8 cellular contexts compared by ENCODE assay signal in genomic region chr9:109182940-109183798, GRCh38. TPM values are rescaled to one million over a fixed set of nuclear protein-coding genes. Genes with fewer than 3 reads are reported as not detected.
DNase-seq lines count a peak whose midpoint lies in the region; ATAC-seq and TF ChIP-seq lines count a peak whose summit lies in the region.

No MANE protein-coding gene starts in this region.

- intact Hi-C loops in PC-3 (cut with micrococcal nuclease) = loop anchor here (2.0 to 10.0 kb wide), 2 partner anchors 72 to 138 kb away; partner anchors contain the start of gene EPB41L4B
- intact Hi-C loops in tibial artery (cut with DNase I; ENCODE audit: low total_unique reads) = no loop called here

- H3K9ac ChIP-seq in PC-3 (ENCODE audit: low read length) = no peak overlapping the region

- no peaks in the 10 kb centered on the region for H3K36me3 ChIP-seq in PC-3 (ENCODE audit: low read depth, low read length)
- H3K36me3 ChIP-seq in tibial artery = no peaks in the 10 kb centered on the region

- POLR2A ChIA-PET in PC-3 (lab: Charles Lee; ENCODE audit: unreplicated experiment) = no interaction called here

- H3K27me3 Mint-ChIP-seq in natural killer cell treated with Interleukin-12 subunit alpha and Interleukin-12 subunit beta and Interleukin-15 and Interleukin-18, amount 100 ng/mL, for 72 hours = peaks cover 8 to 16% of the 10 kb centered on the region in 2 donors

- no peaks in the 10 kb centered on the region for H3K79me2 ChIP-seq in PC-3 (ENCODE audit: low read length)

- DNase-seq in DMS53 (lab: John Stamatoyannopoulos, UW) = peak; percentile 69
- peak; percentile 55 for DNase-seq in PC-3
- no peak for DNase-seq in epithelial cell of proximal tubule (ENCODE audit: low read depth)
- DNase-seq in retinal pigment epithelial cell (ENCODE audit: low read depth) = no peak
- DNase-seq in tibial artery = no peak
- DNase-seq in natural killer cell treated with Interleukin-12 subunit alpha and Interleukin-12 subunit beta and Interleukin-15 and Interleukin-18, amount 100 ng/mL, for 72 hours (ENCODE audit: low spot score) = no peak

- H3K4me1 ChIP-seq in PC-3 (ENCODE audit: insufficient read depth, low read length) = no peaks in the 10 kb centered on the region
- H3K4me1 ChIP-seq in tibial artery = no peaks in the 10 kb centered on the region

- H3K4me2 ChIP-seq in PC-3 (ENCODE audit: low read length) = no peak overlapping the region

- no peak overlapping the region for H3K4me3 Mint-ChIP-seq in natural killer cell treated with Interleukin-12 subunit alpha and Interleukin-12 subunit beta and Interleukin-15 and Interleukin-18, amount 100 ng/mL, for 72 hours

- peak; percentile 63 for TF ChIP-seq CTCF in PC-3 (conservative IDR thresholded peaks at IDR 0.05; ENCODE audit: low read depth, low read length)
- TF ChIP-seq CTCF in epithelial cell of proximal tubule (conservative IDR thresholded peaks at IDR 0.05; ENCODE audit: low read depth, low read length) = peak; percentile 63
- TF ChIP-seq CTCF in retinal pigment epithelial cell (conservative IDR thresholded peaks at IDR 0.05; ENCODE audit: low read depth, low read length) = peak; percentile 79
- no peak for TF ChIP-seq CTCF in tibial artery (IDR thresholded peaks at IDR 0.05)

- H3K9me3 Mint-ChIP-seq in natural killer cell treated with Interleukin-12 subunit alpha and Interleukin-12 subunit beta and Interleukin-15 and Interleukin-18, amount 100 ng/mL, for 72 hours = no peaks in the 10 kb centered on the region

- H3K27ac ChIP-seq in PC-3 (ENCODE audit: low read length) = no peak overlapping the region
- H3K27ac ChIP-seq in tibial artery = no peak overlapping the region

- H3F3A ChIP-seq in PC-3 (ENCODE audit: low read length, unreplicated experiment) = no peaks in the 10 kb centered on the region

- no peaks in the 10 kb centered on the region for H3K9me2 ChIP-seq in PC-3 (replicated peaks; ENCODE audit: low read length)

- H3K4me1 Mint-ChIP-seq in natural killer cell treated with Interleukin-12 subunit alpha and Interleukin-12 subunit beta and Interleukin-15 and Interleukin-18, amount 100 ng/mL, for 72 hours (ENCODE audit: low read depth in 2 of 2) = no peaks in the 10 kb centered on the region

- no peaks in the 10 kb centered on the region for H4K20me1 ChIP-seq in PC-3 (ENCODE audit: low read length)

- no TSS peak for BruUV-seq in PC-3 (replicated peaks; lab: Mats Ljungman, UMichigan)

- no peak overlapping the region for H2AFZ ChIP-seq in PC-3 (ENCODE audit: low read length)

- H3K27ac Mint-ChIP-seq in natural killer cell treated with Interleukin-12 subunit alpha and Interleukin-12 subunit beta and Interleukin-15 and Interleukin-18, amount 100 ng/mL, for 72 hours = no peak overlapping the region

- H3K4me3 ChIP-seq in PC-3 (ENCODE audit: low read length) (no peak overlapping the region), epithelial cell of proximal tubule (ENCODE audit: low read depth, low read length) (no peak overlapping the region), retinal pigment epithelial cell (ENCODE audit: low read length) (no peak overlapping the region), tibial artery (no peak overlapping the region)

- H3K9me3 ChIP-seq in PC-3 (ENCODE audit: low read length) = no peaks in the 10 kb centered on the region
- no peaks in the 10 kb centered on the region for H3K9me3 ChIP-seq in tibial artery

- no peaks in the 10 kb centered on the region for H3K36me3 Mint-ChIP-seq in natural killer cell treated with Interleukin-12 subunit alpha and Interleukin-12 subunit beta and Interleukin-15 and Interleukin-18, amount 100 ng/mL, for 72 hours

- ATAC-seq in GM21529 (IDR thresholded peaks at IDR 0.05; ENCODE audit: unreplicated experiment) (peak; percentile 56), PC-3 (peak; percentile 94), HG02840 (IDR thresholded peaks at IDR 0.05; ENCODE audit: low FRiP score, unreplicated experiment) (no peak)
- ATAC-seq in natural killer cell treated with Interleukin-12 subunit alpha and Interleukin-12 subunit beta and Interleukin-15 and Interleukin-18, amount 100 ng/mL, for 72 hours = no peak

- CTCF ChIA-PET in PC-3 (lab: Charles Lee) = interaction anchor here (0.6 to 1.2 kb wide), 6 partner anchors 68 to 162 kb away, joined by 3 to 8 read pairs (median 4); no protein-coding TSS in a partner anchor

- H3K27me3 ChIP-seq in PC-3 (ENCODE audit: low read length) = no peaks in the 10 kb centered on the region
- H3K27me3 ChIP-seq in tibial artery = no peaks in the 10 kb centered on the region

RNA-seq across cellular contexts. Expression of gene FRRS1L, which starts 16.1 kb away (rescaled TPM):
- not detected in 2 replicates for total RNA-seq in PC-3 (2014; rRNA removed)
- 0.14 and 0.69 TPM in 2 replicates for total RNA-seq in epithelial cell of proximal tubule
- total RNA-seq in natural killer cell treated with Interleukin-12 subunit alpha and Interleukin-12 subunit beta and Interleukin-15 and Interleukin-18, amount 100 ng/mL, for 72 hours = not detected

Comparison
In these comparisons a context has a peak if more than half of its experiments do, and no peak if none do; other contexts are left out.
1. DNase-seq: peak in DMS53 (single experiment) and PC-3 (single experiment); none in epithelial cell of proximal tubule (single experiment), retinal pigment epithelial cell (single experiment), tibial artery (0 of 2) and natural killer cell treated with Interleukin-12 subunit alpha and Interleukin-12 subunit beta and Interleukin-15 and Interleukin-18, amount 100 ng/mL, for 72 hours (single experiment).
2. ATAC-seq: peak in GM21529 (single experiment) and PC-3 (single experiment); none in natural killer cell treated with Interleukin-12 subunit alpha and Interleukin-12 subunit beta and Interleukin-15 and Interleukin-18, amount 100 ng/mL, for 72 hours (0 of 2) and HG02840 (single experiment).
3. CTCF ChIP-seq: peak in PC-3 (single experiment), epithelial cell of proximal tubule (single experiment) and retinal pigment epithelial cell (single experiment); none in tibial artery (0 of 2).